Comparison of ENCODE assay signal across 26 cellular contexts in genomic region chr9:133054194-133054890, GRCh38. TPM values are rescaled to one million over a fixed set of nuclear protein-coding genes. Genes with fewer than 3 reads are reported as not detected.
DNase-seq lines count a peak whose midpoint lies in the region; ATAC-seq and TF ChIP-seq lines count a peak whose summit lies in the region.
"Had no signal": no experiment of that assay in that cellular context is flagged by ENCODE, and none has a peak within 500 bp of the region (broad histone marks: within the 10 kb centered on the region; RNA-seq: fewer than 3 reads in every experiment).

No MANE protein-coding gene starts in this region.

- H3K27ac Mint-ChIP-seq in T-helper 2 cell treated with Interferon-gamma antibody and Interleukin-4, amounts not matched to agents 5 μg/mL and 100 μg/mL, for 36 hours = peak overlapping the region; percentile 31
- H3K27ac Mint-ChIP-seq: activated naive CD8-positive, alpha-beta T cell treated with anti-CD3 and anti-CD28 coated beads, Interleukin-2, amount 50 U/mL, for 24 hours had no signal

- H3K27me3 ChIP-seq in lower lobe of right lung (ENCODE audit: low read depth) (no peaks in the 10 kb centered on the region), skeletal muscle tissue (ENCODE audit: control insufficient read depth in 3 of 3, insufficient read depth in 3 of 3, low read length in 3 of 3) (no peaks in the 10 kb centered on the region)
- H3K27me3 ChIP-seq: Peyer's patch, stomach, tibial artery had no signal

- H3K36me3 ChIP-seq in lower lobe of right lung (peaks cover 92% of the 10 kb centered on the region), skeletal muscle tissue (ENCODE audit: control insufficient read depth in 3 of 3, insufficient read depth in 3 of 3, low read length in 3 of 3) (peaks cover 43 to 65% (median 62%) of the 10 kb centered on the region in 3 donors)

- H3K4me1 ChIP-seq in lower lobe of right lung = peaks cover under 1% of the 10 kb centered on the region
- H3K4me1 ChIP-seq in skeletal muscle tissue (ENCODE audit: control insufficient read depth in 3 of 3, insufficient read depth in 3 of 3, low read length in 3 of 3) = peaks cover 13 to 23% (median 22%) of the 10 kb centered on the region in 3 donors

- H3K36me3 Mint-ChIP-seq in T-helper 2 cell treated with Interferon-gamma antibody and Interleukin-4, amounts not matched to agents 5 μg/mL and 100 μg/mL, for 36 hours (ENCODE audit: low read depth) = peaks cover 63% of the 10 kb centered on the region

- H3K4me3 Mint-ChIP-seq in T-helper 2 cell treated with Interferon-gamma antibody and Interleukin-4, amounts not matched to agents 5 μg/mL and 100 μg/mL, for 36 hours = no peak overlapping the region
- H3K4me3 Mint-ChIP-seq: activated naive CD8-positive, alpha-beta T cell treated with anti-CD3 and anti-CD28 coated beads, Interleukin-2, amount 50 U/mL, for 24 hours had no signal

- intact Hi-C loops in Right ventricle myocardium superior (cut with DNase I) = loop anchor here (5.0 kb wide), 1 partner anchor 93 kb away; no protein-coding TSS in a partner anchor
- intact Hi-C loops in lower lobe of right lung (cut with DNase I) = no loop called here

- ATAC-seq in Right ventricle myocardium superior (ENCODE audit: poor library complexity) (peak; percentile 77), lower lobe of right lung (no peak), GM18868 (IDR thresholded peaks at IDR 0.05; ENCODE audit: unreplicated experiment) (no peak), GM21737 (IDR thresholded peaks at IDR 0.05; ENCODE audit: unreplicated experiment) (no peak), HG03565 (IDR thresholded peaks at IDR 0.05; ENCODE audit: unreplicated experiment) (no peak)
- ATAC-seq: activated naive CD8-positive, alpha-beta T cell treated with anti-CD3 and anti-CD28 coated beads, Interleukin-2, amount 50 U/mL, for 24 hours; sciatic nerve had no signal

- peaks cover 28% of the 10 kb centered on the region for H3K4me1 Mint-ChIP-seq in T-helper 2 cell treated with Interferon-gamma antibody and Interleukin-4, amounts not matched to agents 5 μg/mL and 100 μg/mL, for 36 hours (ENCODE audit: low read depth)

- no peaks in the 10 kb centered on the region for H3K9me3 ChIP-seq in lower lobe of right lung
- H3K9me3 ChIP-seq in skeletal muscle tissue (ENCODE audit: control insufficient read depth in 3 of 3, low read length in 3 of 3) = no peaks in the 10 kb centered on the region
- H3K9me3 ChIP-seq: Peyer's patch, stomach, tibial artery had no signal

- peak overlapping the region in 2 of 3 donors; percentile 47 to 57 for H3K9ac ChIP-seq in skeletal muscle tissue (ENCODE audit: low read depth in 1 of 3, low read length in 3 of 3)

- H3K27ac ChIP-seq in lower lobe of right lung = no peak overlapping the region
- peak overlapping the region; percentile 66 for H3K27ac ChIP-seq in skeletal muscle tissue (ENCODE audit: low read depth, low read length)
- H3K27ac ChIP-seq: 22Rv1, stomach, tibial artery had no signal

- H3K4me3 ChIP-seq in lower lobe of right lung (no peak overlapping the region), skeletal muscle tissue (ENCODE audit: low read length in 3 of 3) (peak overlapping the region in 1 of 3 donors; percentile 45)
- H3K4me3 ChIP-seq: lung, Peyer's patch, stomach, tibial artery had no signal

- no peak for TF ChIP-seq CTCF in lower lobe of right lung (IDR thresholded peaks at IDR 0.05)

- DNase-seq in T-helper 2 cell treated with Interferon-gamma antibody and Interleukin-4, amounts not matched to agents 5 μg/mL and 100 μg/mL, for 36 hours (ENCODE audit: low spot score) = no peak
- DNase-seq in T-helper 2 cell (no peak), Right ventricle myocardium superior (peak; percentile 78), lower lobe of right lung (peak; percentile 35)
- DNase-seq: activated gamma-delta T cell treated with Interleukin-2 at 50 U/mL for 16 hours; activated naive CD8-positive, alpha-beta T cell treated with anti-CD3 and anti-CD28 coated beads, Interleukin-2, amount 50 U/mL, for 24 hours; Calu3; cerebellar nuclear complex; DND-41; islet precursor cell; KG1; MM.1S; NCI-H1417 treated with DMSO at 0.1 percent for 48 hours; NCI-H2081 treated with DMSO at 0.1 percent for 48 hours; NCI-H226; stomach; tibial artery had no signal

- no peaks in the 10 kb centered on the region for H3K9me3 Mint-ChIP-seq in T-helper 2 cell treated with Interferon-gamma antibody and Interleukin-4, amounts not matched to agents 5 μg/mL and 100 μg/mL, for 36 hours
- H3K9me3 Mint-ChIP-seq: activated naive CD8-positive, alpha-beta T cell treated with anti-CD3 and anti-CD28 coated beads, Interleukin-2, amount 50 U/mL, for 24 hours had no signal

- no peaks in the 10 kb centered on the region for H3K27me3 Mint-ChIP-seq in T-helper 2 cell treated with Interferon-gamma antibody and Interleukin-4, amounts not matched to agents 5 μg/mL and 100 μg/mL, for 36 hours (ENCODE audit: low read depth)
- H3K27me3 Mint-ChIP-seq: activated naive CD8-positive, alpha-beta T cell treated with anti-CD3 and anti-CD28 coated beads, Interleukin-2, amount 50 U/mL, for 24 hours had no signal

RNA-seq across cellular contexts. Expression of gene CEL, which starts 7.4 kb away (rescaled TPM):
- total RNA-seq in Right ventricle myocardium superior (7.3 TPM), lower lobe of right lung (1.4 TPM), skeletal muscle tissue (not detected)
- total RNA-seq: SK-MEL-5 had no signal

RNA-seq across cellular contexts. Expression of gene GTF3C5, which starts 23.5 kb away (rescaled TPM):
- total RNA-seq in Right ventricle myocardium superior (49.0 TPM), lower lobe of right lung (44.8 TPM), skeletal muscle tissue (28.2 TPM)

Comparison
In these comparisons a context has a peak if more than half of its experiments do, and no peak if none do; other contexts are left out.
1. DNase-seq: peak in Right ventricle myocardium superior (single experiment) and lower lobe of right lung (single experiment); none in T-helper 2 cell treated with Interferon-gamma antibody and Interleukin-4, amounts not matched to agents 5 μg/mL and 100 μg/mL, for 36 hours (single experiment) and T-helper 2 cell (0 of 5).